ENCODE assay signal across 13 cellular contexts in genomic region chr12:105427883-105428282, GRCh38.
A peak's percentile ranks its signal among the peaks of the same experiment; 100 is the strongest.
DNase-seq lines count a peak whose midpoint lies in the region; ATAC-seq, FAIRE-seq and TF ChIP-seq lines count a peak whose summit lies in the region.
"Had no signal": no experiment of that assay in that cellular context is flagged by ENCODE, and none has a peak within 500 bp of the region (broad histone marks: within the 10 kb centered on the region; RNA-seq: fewer than 3 reads in every experiment).

No MANE protein-coding gene starts in this region.

- in situ Hi-C loops in GM12878 (cut with MboI), result no loop called here

- no peak for TF ChIP-seq POLR2A in GM12878 (IDR thresholded peaks at IDR 0.05; ENCODE audit: low read depth, low read length)

- H3K9me3 Mint-ChIP-seq in Calu3 (ENCODE audit: low read depth, unreplicated experiment), result no peaks in the 10 kb centered on the region
- H3K9me3 Mint-ChIP-seq in H9, result no peaks in the 10 kb centered on the region
- H3K9me3 Mint-ChIP-seq: CD8-positive, alpha-beta T cell had no signal

- peak; percentile 37; the same call in 2 of the 3 replicates for ATAC-seq in GM12878
- ATAC-seq: CD8-positive, alpha-beta T cell had no signal

- H3K79me1 ChIP-seq in H9 (ENCODE audit: insufficient read depth, low read depth, low read length, poor library complexity, severe bottlenecking), result no peaks in the 10 kb centered on the region

- H2BK120ac ChIP-seq in H9 (ENCODE audit: low read depth, low read length, poor library complexity, severe bottlenecking), result no peak overlapping the region

- intact Hi-C loops in Calu3 (cut with micrococcal nuclease; ENCODE audit: unreplicated experiment) (loop anchor here (10.0 kb wide), 1 partner anchor 607 kb away; no protein-coding TSS in a partner anchor), GM12878 (cut with micrococcal nuclease; ENCODE audit: unreplicated experiment) (no loop called here)

- H4K91ac ChIP-seq in H9 (ENCODE audit: insufficient read length, low read depth, low read length), result no peak overlapping the region

- no peak for DNase-seq in Calu3
- DNase-seq in H9, result no peak
- no peak for DNase-seq in GM12878 (ENCODE audit: low read depth, low spot score)
- DNase-seq in kidney epithelial cell (ENCODE audit: low read depth), result no peak
- no peak for DNase-seq in mucosa of gallbladder (ENCODE audit: low spot score)
- DNase-seq in GM10266 (ENCODE audit: extremely low spot score), result no peak
- DNase-seq in NCI-H1092 (lab: John Stamatoyannopoulos, UW), result no peak
- no peak for DNase-seq in cerebellar cortex (ENCODE audit: low spot score)
- DNase-seq: CD8-positive, alpha-beta T cell; KG1; PC-9; stimulated activated CD4-positive, alpha-beta T cell treated with anti-CD3 and anti-CD28 coated beads, Interleukin-12 subunit alpha, Interleukin-12 subunit beta, amount 100 ng/mL, for 4 hours had no signal

- no peak overlapping the region for H4K5ac ChIP-seq in H9 (ENCODE audit: insufficient read length, low read depth, low read length)

- no peak overlapping the region for H3K18ac ChIP-seq in H9 (ENCODE audit: insufficient read length, low read depth, low read length)

- H4K8ac ChIP-seq in H9 (replicated peaks; ENCODE audit: insufficient read length, low read depth, low read length), result no peak overlapping the region

- no peak overlapping the region for H2BK5ac ChIP-seq in H9 (ENCODE audit: insufficient read length, low read length)

- H2BK20ac ChIP-seq in H9 (ENCODE audit: low read depth, low read length, poor library complexity, severe bottlenecking), result no peak overlapping the region

- H2BK15ac ChIP-seq in H9 (ENCODE audit: low read depth, low read length), result no peak overlapping the region

- no peak overlapping the region for H2BK12ac ChIP-seq in H9 (ENCODE audit: insufficient read length, low read depth, low read length)

- no peak overlapping the region for H2AFZ ChIP-seq in H9 (ENCODE audit: low read length)
- H2AFZ ChIP-seq in GM12878 (ENCODE audit: control insufficient read depth, low read depth, low read length), result no peak overlapping the region
- H2AFZ ChIP-seq: PC-9 had no signal

- no peak overlapping the region for H3K27ac Mint-ChIP-seq in Calu3 (ENCODE audit: unreplicated experiment)
- no peak overlapping the region for H3K27ac Mint-ChIP-seq in H9
- H3K27ac Mint-ChIP-seq: CD8-positive, alpha-beta T cell had no signal

- no peaks in the 10 kb centered on the region for H3K79me2 ChIP-seq in H9 (ENCODE audit: insufficient read depth, low read length)
- H3K79me2 ChIP-seq in GM12878 (ENCODE audit: control insufficient read depth, insufficient read depth, low read length), result no peaks in the 10 kb centered on the region

- no peaks in the 10 kb centered on the region for H3K36me3 ChIP-seq in GM12878 (ENCODE audit: control insufficient read depth in 2 of 2, insufficient read depth in 2 of 2, low read length in 1 of 2)
- no peaks in the 10 kb centered on the region for H3K36me3 ChIP-seq in kidney epithelial cell (ENCODE audit: control insufficient read depth, insufficient read depth, low read length)
- H3K36me3 ChIP-seq: ascending aorta had no signal

- H3K9me3 ChIP-seq in H9 (ENCODE audit: control insufficient read depth, low read depth, low read length) (no peaks in the 10 kb centered on the region), GM12878 (replicated peaks; ENCODE audit: control insufficient read depth, insufficient read depth, low read length) (no peaks in the 10 kb centered on the region)
- H3K9me3 ChIP-seq: ascending aorta had no signal

- no peak overlapping the region for H3K23ac ChIP-seq in H9 (ENCODE audit: insufficient read length, low read depth, low read length)

- H3K4me3 ChIP-seq in GM12878 (no peak overlapping the region), kidney epithelial cell (ENCODE audit: low read depth, low read length) (no peak overlapping the region)
- H3K4me3 ChIP-seq: ascending aorta, PC-9 had no signal

- RAD21 ChIA-PET in GM12878 (lab: Charles Lee; ENCODE audit: unreplicated experiment), result no interaction called here

- no peak overlapping the region for H3K56ac ChIP-seq in H9 (ENCODE audit: insufficient read length, low read depth, low read length)

- no peaks in the 10 kb centered on the region for H4K20me1 ChIP-seq in H9 (ENCODE audit: control insufficient read depth, insufficient read depth, insufficient read length)
- H4K20me1 ChIP-seq in GM12878 (ENCODE audit: control insufficient read depth, insufficient read depth), result no peaks in the 10 kb centered on the region

- H3K27ac ChIP-seq in H9 (ENCODE audit: insufficient read length, low read depth, low read length) (no peak overlapping the region), GM12878 (ENCODE audit: control insufficient read depth, insufficient read depth) (no peak overlapping the region)
- H3K27ac ChIP-seq: ascending aorta, PC-9 had no signal

- no peak overlapping the region for H3K4ac ChIP-seq in H9 (ENCODE audit: low read depth, low read length)

- no peak for TF ChIP-seq RAD21 in GM12878 (IDR thresholded peaks at IDR 0.05; ENCODE audit: insufficient read depth, low read depth, low read length)

- FAIRE-seq in GM12878 (lab: Jason Lieb, UNC), result no peak

- CTCF ChIA-PET in Calu3 (lab: Charles Lee), result no interaction called here
- CTCF ChIA-PET in GM12878 (lab: Yijun Ruan, JAX), result no interaction called here

- H3K27me3 ChIP-seq in H9 (ENCODE audit: insufficient read depth, low read length), result no peaks in the 10 kb centered on the region
- no peaks in the 10 kb centered on the region; a peak in 1 of 4 replicates for H3K27me3 ChIP-seq in GM12878 (replicated peaks in 1 of 2; ENCODE audit: control insufficient read depth in 2 of 2, insufficient read depth in 2 of 2, low read length in 1 of 2)
- H3K27me3 ChIP-seq in kidney epithelial cell (ENCODE audit: control insufficient read depth, insufficient read depth, low read length), result no peaks in the 10 kb centered on the region
- H3K27me3 ChIP-seq: ascending aorta had no signal

- no peak overlapping the region for H2AK5ac ChIP-seq in H9 (ENCODE audit: insufficient read length, low read length)

- H3K4me1 ChIP-seq in H9 (ENCODE audit: insufficient read depth, low read length) (no peaks in the 10 kb centered on the region), GM12878 (ENCODE audit: control insufficient read depth, insufficient read depth, low read length) (no peaks in the 10 kb centered on the region)
- H3K4me1 ChIP-seq: ascending aorta had no signal

- SMC1A ChIA-PET in GM12878 (lab: Charles Lee; ENCODE audit: uncharacterized antibody, unreplicated experiment), result interaction anchor here (1.1 kb wide), 1 partner anchor 722 kb away, joined by 3 read pairs; no protein-coding TSS in a partner anchor

- BruUV-seq in Calu3 (replicated peaks; lab: Mats Ljungman, UMichigan) (no TSS peak), GM12878 (replicated peaks; lab: Mats Ljungman, UMichigan) (no TSS peak)

- POLR2A ChIA-PET in GM12878 (lab: Charles Lee), result no interaction called here

- no peak overlapping the region for H3T11ph ChIP-seq in H9 (ENCODE audit: low read length)

- H3K4me2 ChIP-seq in H9 (ENCODE audit: insufficient read depth, insufficient read length, low read length) (no peak overlapping the region), GM12878 (ENCODE audit: control insufficient read depth, insufficient read depth) (no peak overlapping the region)
- H3K4me2 ChIP-seq: PC-9 had no signal

- no peak for TF ChIP-seq EP300 in GM12878 (IDR thresholded peaks at IDR 0.05; ENCODE audit: borderline replicate concordance in 1 of 2, control insufficient read depth in 1 of 2, low read depth in 2 of 2, low read length in 2 of 2)

- H3K27me3 Mint-ChIP-seq in Calu3 (ENCODE audit: unreplicated experiment) (no peaks in the 10 kb centered on the region), H9 (ENCODE audit: low read depth) (no peaks in the 10 kb centered on the region; the same call in 1 of the 2 replicates)

- no peak overlapping the region for H3K4me3 Mint-ChIP-seq in Calu3 (ENCODE audit: low read depth, unreplicated experiment)
- H3K4me3 Mint-ChIP-seq in H9, result no peak overlapping the region
- H3K4me3 Mint-ChIP-seq: CD8-positive, alpha-beta T cell had no signal

- no peak overlapping the region for H3K14ac ChIP-seq in H9 (ENCODE audit: insufficient read depth, low read length)

- H3K36me3 Mint-ChIP-seq in Calu3 (ENCODE audit: insufficient read depth, unreplicated experiment) (no peaks in the 10 kb centered on the region), H9 (ENCODE audit: insufficient read depth in 1 of 3, low read depth in 3 of 3) (peaks cover 0 to 5% (median 0%) of the 10 kb centered on the region in 3 experiments; a peak in 1 of 7 replicates)
- H3K36me3 Mint-ChIP-seq: CD8-positive, alpha-beta T cell had no signal

- TF ChIP-seq CTCF in Calu3 (IDR thresholded peaks at IDR 0.05; ENCODE audit: unreplicated experiment) (peak; percentile 15), H9 (conservative IDR thresholded peaks at IDR 0.05) (peak; percentile 34; the same call in 1 of the 3 replicates), GM12878 (IDR thresholded peaks at IDR 0.05 in 2 of 3, conservative IDR thresholded peaks at IDR 0.05 in 1 of 3; ENCODE audit: control insufficient read depth in 2 of 3, extremely low read depth in 1 of 3, insufficient read depth in 1 of 3, low read depth in 3 of 3, low read length in 3 of 3) (no peak), kidney epithelial cell (IDR thresholded peaks at IDR 0.05; ENCODE audit: insufficient read depth, low read length, poor library complexity, severe bottlenecking) (peak; percentile 7), GM10266 (IDR thresholded peaks at IDR 0.05; ENCODE audit: control insufficient read depth, insufficient read depth, low read depth, missing control alignments) (no peak)

- H3K4me1 Mint-ChIP-seq in Calu3 (ENCODE audit: low read depth, unreplicated experiment) (peaks cover 14% of the 10 kb centered on the region), H9 (peaks cover 3 to 11% of the 10 kb centered on the region in 2 experiments; a peak in 3 of 4 replicates)

- H3K9ac ChIP-seq in H9 (ENCODE audit: extremely low read depth, insufficient read length, low read length) (no peak overlapping the region), GM12878 (ENCODE audit: control insufficient read depth, insufficient read depth, low read length) (no peak overlapping the region)

- no peaks in the 10 kb centered on the region for H3K23me2 ChIP-seq in H9 (ENCODE audit: insufficient read length, low read depth, low read length, poor library complexity, severe bottlenecking)

TF ChIP-seq in GM12878, 131 proteins besides CTCF, POLR2A, EP300 and RAD21 (continues in another document):
- TF ChIP-seq MLLT1 (IDR thresholded peaks at IDR 0.05) (no peak), HDAC6 (IDR thresholded peaks at IDR 0.05; ENCODE audit: unreplicated experiment) (no peak)

Comparison
In these comparisons a context has a peak if more than half of its experiments do, and no peak if none do; other contexts are left out.
1. CTCF ChIP-seq: peak in Calu3 (single experiment), H9 (single experiment) and kidney epithelial cell (single experiment); none in GM12878 (0 of 3) and GM10266 (single experiment).